1 cellular context compared by ENCODE assay signal in genomic region chr1:28581531-28582247, GRCh38.
TF ChIP-seq lines count a peak whose summit lies in the region.

No MANE protein-coding gene starts in this region.

TF ChIP-seq in SK-N-SH, 30 proteins besides CTCF, POLR2A, EP300 and RAD21 (continued from another document):
- TF ChIP-seq POLR2AphosphoS5 (IDR thresholded peaks at IDR 0.05; ENCODE audit: low read depth, low read length) (peak; percentile 100), NRF1 (IDR thresholded peaks at IDR 0.05; ENCODE audit: low read depth, low read length) (peak; percentile 18; the same call in 1 of the 2 replicates), REST (IDR thresholded peaks at IDR 0.05; ENCODE audit: low read depth, low read length) (peak; percentile 80; the same call in 1 of the 2 replicates), MXI1 (IDR thresholded peaks at IDR 0.05; ENCODE audit: low read depth, low read length) (peak; percentile 91), TAF1 (IDR thresholded peaks at IDR 0.05; ENCODE audit: borderline replicate concordance, low read depth, low read length) (peak; percentile 100), EZH2phosphoT487 (IDR thresholded peaks at IDR 0.05; ENCODE audit: borderline replicate concordance, low read depth) (no peak)
